Comparison of ENCODE assay signal across 1 cellular context in the genomic region with DNA sequence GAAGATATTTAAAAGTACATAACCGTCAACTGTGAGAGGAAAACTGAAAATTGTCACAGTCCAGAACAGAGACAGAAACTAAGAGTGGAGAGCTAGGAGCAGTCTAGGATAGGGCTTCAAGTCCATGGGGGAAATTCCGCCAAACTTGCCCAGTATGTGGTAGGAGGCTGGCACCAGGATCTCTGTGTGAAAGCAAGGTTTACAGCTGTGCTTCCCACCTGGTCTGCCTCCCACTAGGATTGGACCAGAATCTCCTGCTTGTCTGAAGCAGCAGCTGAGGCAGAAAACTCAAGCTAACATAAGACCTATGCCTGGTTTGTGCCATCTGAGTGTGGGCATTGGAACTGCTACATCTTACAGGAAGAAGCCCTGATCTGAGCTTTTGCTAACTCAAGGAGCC.
TF ChIP-seq lines count a peak whose summit lies in the region.

No MANE protein-coding gene starts in this region.

TF ChIP-seq in H1, 55 proteins besides CTCF, POLR2A, EP300 and RAD21 (continued from another document):
- TF ChIP-seq SP1 (IDR thresholded peaks at IDR 0.05; ENCODE audit: low read depth, low read length) = no peak
- no peak for TF ChIP-seq SRF (IDR thresholded peaks at IDR 0.05; ENCODE audit: low read depth, low read length)
